In the genomic region with DNA sequence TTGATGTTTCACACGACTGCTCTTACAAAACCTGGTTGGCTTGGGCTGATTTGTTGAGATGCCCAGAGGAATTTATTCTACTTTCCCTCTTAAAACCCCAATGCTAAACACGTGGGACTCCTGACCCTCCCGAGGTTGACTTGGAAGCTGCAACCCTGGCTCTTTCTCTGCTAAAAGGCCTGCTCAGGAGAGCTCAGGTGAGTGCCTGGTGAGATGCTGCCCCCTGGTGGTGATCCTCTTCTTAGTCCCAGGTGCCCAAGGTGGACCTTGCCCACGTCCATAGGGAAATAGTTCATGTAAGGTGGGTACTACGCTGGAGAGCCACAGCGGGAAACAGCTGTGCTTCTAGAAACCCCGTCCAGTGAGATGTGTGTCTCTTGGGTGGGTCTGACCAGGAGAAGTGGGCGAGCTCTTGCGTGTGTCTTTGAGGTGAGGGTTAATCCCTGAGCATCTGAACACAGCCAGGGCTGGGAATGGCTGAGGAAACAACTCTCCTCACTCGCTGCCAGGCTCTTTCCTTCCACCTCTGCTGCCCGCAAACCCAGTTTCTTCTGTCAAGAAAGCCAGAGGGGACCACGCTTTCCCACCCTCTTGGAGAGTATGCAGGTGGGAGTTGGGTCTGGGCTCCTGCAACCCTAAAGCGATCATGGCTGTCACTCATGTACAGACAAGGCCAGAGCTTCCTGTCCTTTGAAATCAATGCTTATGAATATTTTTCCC, we compare ENCODE assay signal across 1 cellular context.
TF ChIP-seq lines count a peak whose summit lies in the region.

No MANE protein-coding gene starts in this region.

TF ChIP-seq in H1, 55 proteins besides CTCF, POLR2A, EP300 and RAD21 (continued from another document):
- TF ChIP-seq CTBP2 (IDR thresholded peaks at IDR 0.05; ENCODE audit: borderline replicate concordance, insufficient read depth, insufficient read length, low read length) (peak; percentile 52), GABPA (IDR thresholded peaks at IDR 0.05; ENCODE audit: borderline replicate concordance, insufficient read depth, low read length) (peak; percentile 65; the same call in 1 of the 2 replicates), PHF8 (conservative IDR thresholded peaks at IDR 0.05; ENCODE audit: low read depth, low read length) (no peak), MAFK (IDR thresholded peaks at IDR 0.05; ENCODE audit: low read depth, low read length) (no peak), CREB1 (IDR thresholded peaks at IDR 0.05) (no peak), TEAD4 (IDR thresholded peaks at IDR 0.05; ENCODE audit: low read depth, low read length) (no peak), SIRT6 (IDR thresholded peaks at IDR 0.05; ENCODE audit: low read length) (no peak), NRF1 (IDR thresholded peaks at IDR 0.05; ENCODE audit: low read depth, low read length) (no peak), E2F6 (IDR thresholded peaks at IDR 0.05) (peak; percentile 98), POU5F1 (IDR thresholded peaks at IDR 0.05; ENCODE audit: low read depth, low read length) (no peak), RBBP5 (IDR thresholded peaks at IDR 0.05; ENCODE audit: borderline replicate concordance, low read depth, low read length) (no peak), JUN (IDR thresholded peaks at IDR 0.05; ENCODE audit: low read depth, low read length) (no peak), CHD1 (IDR thresholded peaks at IDR 0.05; ENCODE audit: low read depth, low read length) (no peak), MAX (IDR thresholded peaks at IDR 0.05) (peak; percentile 93), CHD7 (IDR thresholded peaks at IDR 0.05; ENCODE audit: insufficient replicate concordance, low read length) (no peak), TBP (IDR thresholded peaks at IDR 0.05; ENCODE audit: low read depth, low read length) (no peak), JUND (IDR thresholded peaks at IDR 0.05; ENCODE audit: low read length) (0 out of 2 replicates have a peak, but pooled peaks have one; percentile 17), YY1 (IDR thresholded peaks at IDR 0.05; ENCODE audit: low read depth, low read length) (0 out of 2 replicates have a peak, but pooled peaks have one; percentile 15), CHD2 (IDR thresholded peaks at IDR 0.05; ENCODE audit: low read length) (no peak)
